Comparison of ENCODE assay signal across 9 cellular contexts in the genomic region with DNA sequence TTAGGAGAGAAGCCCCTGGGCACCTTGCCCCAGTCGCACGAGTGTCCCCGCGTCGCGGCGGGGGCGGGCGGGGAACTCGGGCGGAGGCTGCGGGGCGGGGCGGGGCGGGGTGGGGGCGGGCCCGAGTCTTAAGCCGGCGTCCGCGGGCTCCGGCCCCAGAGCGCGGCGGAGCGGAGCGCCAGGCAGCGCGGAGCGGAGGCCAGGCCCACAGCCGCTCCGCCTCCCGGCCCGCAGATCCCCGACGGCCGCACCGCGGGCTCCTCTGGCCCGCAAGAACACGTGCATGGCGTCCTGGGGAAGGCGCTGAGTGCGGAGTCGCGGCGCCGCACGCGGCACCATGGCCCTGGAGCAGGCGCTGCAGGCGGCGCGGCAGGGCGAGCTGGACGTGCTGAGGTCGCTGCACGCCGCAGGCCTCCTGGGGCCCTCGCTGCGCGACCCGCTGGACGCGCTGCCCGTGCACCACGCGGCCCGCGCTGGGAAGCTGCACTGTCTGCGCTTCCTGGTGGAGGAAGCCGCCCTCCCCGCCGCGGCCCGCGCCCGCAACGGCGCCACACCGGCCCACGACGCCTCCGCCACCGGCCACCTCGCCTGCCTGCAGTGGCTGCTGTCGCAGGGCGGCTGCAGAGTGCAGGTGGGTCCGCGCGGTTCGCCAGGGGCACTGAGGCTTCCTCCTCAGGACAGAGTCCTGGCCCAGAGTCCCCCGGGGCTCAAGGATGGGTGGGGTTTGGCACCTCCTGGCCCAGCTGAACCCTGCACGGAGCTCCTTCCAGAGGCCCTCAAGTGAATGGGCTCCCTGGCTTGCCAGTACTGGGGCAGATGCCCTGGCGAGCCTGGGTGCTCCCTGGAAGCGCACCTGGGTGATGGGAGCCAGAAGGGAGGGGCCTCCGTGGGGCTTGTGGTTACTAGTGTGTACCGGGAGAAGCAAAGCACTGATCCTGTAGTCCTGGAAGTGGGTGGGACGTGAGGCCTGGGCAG.
A peak's percentile ranks its signal among the peaks of the same experiment; 100 is the strongest.
DNase-seq lines count a peak whose midpoint lies in the region; ATAC-seq and TF ChIP-seq lines count a peak whose summit lies in the region.
"Had no signal": no experiment of that assay in that cellular context is flagged by ENCODE, and none has a peak within 500 bp of the region (broad histone marks: within the 10 kb centered on the region; RNA-seq: fewer than 3 reads in every experiment).

A gene with protein sequence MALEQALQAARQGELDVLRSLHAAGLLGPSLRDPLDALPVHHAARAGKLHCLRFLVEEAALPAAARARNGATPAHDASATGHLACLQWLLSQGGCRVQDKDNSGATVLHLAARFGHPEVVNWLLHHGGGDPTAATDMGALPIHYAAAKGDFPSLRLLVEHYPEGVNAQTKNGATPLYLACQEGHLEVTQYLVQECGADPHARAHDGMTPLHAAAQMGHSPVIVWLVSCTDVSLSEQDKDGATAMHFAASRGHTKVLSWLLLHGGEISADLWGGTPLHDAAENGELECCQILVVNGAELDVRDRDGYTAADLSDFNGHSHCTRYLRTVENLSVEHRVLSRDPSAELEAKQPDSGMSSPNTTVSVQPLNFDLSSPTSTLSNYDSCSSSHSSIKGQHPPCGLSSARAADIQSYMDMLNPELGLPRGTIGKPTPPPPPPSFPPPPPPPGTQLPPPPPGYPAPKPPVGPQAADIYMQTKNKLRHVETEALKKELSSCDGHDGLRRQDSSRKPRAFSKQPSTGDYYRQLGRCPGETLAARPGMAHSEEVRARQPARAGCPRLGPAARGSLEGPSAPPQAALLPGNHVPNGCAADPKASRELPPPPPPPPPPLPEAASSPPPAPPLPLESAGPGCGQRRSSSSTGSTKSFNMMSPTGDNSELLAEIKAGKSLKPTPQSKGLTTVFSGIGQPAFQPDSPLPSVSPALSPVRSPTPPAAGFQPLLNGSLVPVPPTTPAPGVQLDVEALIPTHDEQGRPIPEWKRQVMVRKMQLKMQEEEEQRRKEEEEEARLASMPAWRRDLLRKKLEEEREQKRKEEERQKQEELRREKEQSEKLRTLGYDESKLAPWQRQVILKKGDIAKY (plus strand): TSS at position 158 of the 975 bp plus-strand sequence. CDS start 180 bp downstream, at position 338.

- ATAC-seq in HG03039 (IDR thresholded peaks at IDR 0.05; ENCODE audit: unreplicated experiment), result no peak
- no peak for ATAC-seq in GM18867 (IDR thresholded peaks at IDR 0.05; ENCODE audit: unreplicated experiment)

- H3K9me3 ChIP-seq in NT2/D1 (ENCODE audit: insufficient read depth, low read length), result no peaks in the 10 kb centered on the region

- DNase-seq in GM10266 (ENCODE audit: extremely low spot score) (peak; percentile 81), NT2/D1 (ENCODE audit: low read depth, low spot score) (no peak), epithelial cell of esophagus (ENCODE audit: low read depth) (no peak), NCI-H2029 treated with DMSO at 0.1 percent for 48 hours (lab: John Stamatoyannopoulos, UW) (no peak)
- DNase-seq: activated effector memory CD4-positive, alpha-beta T cell treated with anti-CD3 and anti-CD28 coated beads, Interleukin-2, amount 50 U/mL, for 16 hours; NCI-H1048 had no signal

- H3K9ac ChIP-seq in NT2/D1 (ENCODE audit: insufficient read length, low read depth) (peak within 1 kb of the TSS; percentile 32), rectal smooth muscle tissue (ENCODE audit: low read length) (no peak within 1 kb of the TSS)

- no peaks in the 10 kb centered on the region for H3K36me3 ChIP-seq in NT2/D1 (ENCODE audit: insufficient read depth, insufficient read length, low read length)
- no peaks in the 10 kb centered on the region for H3K36me3 ChIP-seq in rectal smooth muscle tissue (ENCODE audit: control insufficient read depth, insufficient read depth, low read length)

- no peak within 1 kb of the TSS for H3K27ac ChIP-seq in rectal smooth muscle tissue (ENCODE audit: low read depth, low read length)

- TF ChIP-seq CTCF in GM10266 (IDR thresholded peaks at IDR 0.05; ENCODE audit: control insufficient read depth, insufficient read depth, low read depth, missing control alignments) (no peak), epithelial cell of esophagus (IDR thresholded peaks at IDR 0.05; ENCODE audit: insufficient read depth, low read depth, low read length, missing control alignments) (no peak)

- H3K4me1 ChIP-seq in NT2/D1 (ENCODE audit: insufficient read depth, insufficient read length) (no peaks in the 10 kb centered on the region), rectal smooth muscle tissue (ENCODE audit: control insufficient read depth, insufficient read depth, low read length) (peaks cover 3% of the 10 kb centered on the region)

- peaks cover 61% of the 10 kb centered on the region for H3K27me3 ChIP-seq in NT2/D1 (ENCODE audit: insufficient read depth, insufficient read length)
- H3K27me3 ChIP-seq in rectal smooth muscle tissue (ENCODE audit: control insufficient read depth, insufficient read depth, low read length), result peaks cover 26% of the 10 kb centered on the region

- peak within 1 kb of the TSS; percentile 4 for H3K4me3 ChIP-seq in NT2/D1 (ENCODE audit: insufficient read length, low read depth)
- H3K4me3 ChIP-seq in epithelial cell of esophagus (ENCODE audit: low read length), result peak within 1 kb of the TSS; percentile 45
- H3K4me3 ChIP-seq in rectal smooth muscle tissue (ENCODE audit: low read length), result peak within 1 kb of the TSS; percentile 39
